ENCODE assay signal across 14 cellular contexts in the genomic region with DNA sequence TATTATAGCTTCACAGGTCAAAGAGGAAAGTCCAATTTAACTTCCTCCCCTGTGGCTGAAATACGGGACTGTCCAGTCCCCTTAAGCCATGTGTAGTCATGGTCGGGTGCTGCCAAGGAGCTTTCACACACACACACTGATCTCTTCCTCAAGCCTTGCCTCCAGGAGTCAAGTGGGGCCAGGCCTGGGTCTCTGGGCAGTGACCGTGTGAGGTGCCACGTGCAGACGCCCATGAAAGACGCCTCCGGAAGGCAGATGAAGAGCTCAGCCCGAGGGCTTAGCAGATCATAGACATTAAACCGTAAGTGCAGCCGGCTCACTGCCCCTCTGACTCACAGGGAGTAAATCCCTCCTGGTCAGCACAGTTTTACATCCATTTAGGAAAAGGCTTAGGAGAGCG. TPM values are rescaled to one million over a fixed set of nuclear protein-coding genes. Genes with fewer than 3 reads are reported as not detected.
DNase-seq lines count a peak whose midpoint lies in the region; FAIRE-seq and TF ChIP-seq lines count a peak whose summit lies in the region.
"Had no signal": no experiment of that assay in that cellular context is flagged by ENCODE, and none has a peak within 500 bp of the region (broad histone marks: within the 10 kb centered on the region; RNA-seq: fewer than 3 reads in every experiment).

No MANE protein-coding gene starts in this region.

- intact Hi-C loops in endothelial cell of umbilical vein (cut with micrococcal nuclease) (loop anchor here (1.0 kb wide), 2 partner anchors 58 to 299 kb away; no protein-coding TSS in a partner anchor), vagina (cut with DNase I) (no loop called here)

- H3K4me2 ChIP-seq in endothelial cell of umbilical vein (ENCODE audit: insufficient read depth, low read length), result no peak overlapping the region

- peak; percentile 73 for FAIRE-seq in D721Med (lab: Jason Lieb, UNC)
- FAIRE-seq in endothelial cell of umbilical vein (lab: Jason Lieb, UNC), result no peak

- POLR2A ChIA-PET in endothelial cell of umbilical vein (lab: Charles Lee), result interaction anchor here (2.2 to 2.3 kb wide), 2 partner anchors 13 to 42 kb away, joined by 8 to 10 read pairs; a partner anchor contains a TSS
- POLR2A ChIA-PET in activated CD4-positive, alpha-beta T cell treated with anti-CD3 and anti-CD28 coated beads, Interleukin-2, amount 10 ng/mL, durations not matched to agents 7 days and 5 days (lab: Charles Lee), result interaction anchor here (0.6 kb wide), 1 partner anchor 460 kb away, joined by 3 read pairs; no protein-coding TSS in a partner anchor

- TF ChIP-seq POLR2A in endothelial cell of umbilical vein (IDR thresholded peaks at IDR 0.05; ENCODE audit: low read depth, low read length), result no peak
- TF ChIP-seq POLR2A in vagina (IDR thresholded peaks at IDR 0.05), result no peak

- H3K9me3 ChIP-seq in endothelial cell of umbilical vein (replicated peaks; ENCODE audit: control insufficient read depth, insufficient read depth, low read length), result no peaks in the 10 kb centered on the region
- no peaks in the 10 kb centered on the region for H3K9me3 ChIP-seq in vagina
- H3K9me3 ChIP-seq: spleen had no signal

- peak overlapping the region; percentile 67 for H3K27ac ChIP-seq in endothelial cell of umbilical vein (ENCODE audit: insufficient read depth, low read depth, low read length)
- H3K27ac ChIP-seq in vagina, result no peak overlapping the region

- H3K27ac Mint-ChIP-seq in nephron, result peak overlapping the region; percentile 7 to 98 (median 64)
- H3K27ac Mint-ChIP-seq in activated CD4-positive, alpha-beta T cell treated with anti-CD3 and anti-CD28 coated beads, Interleukin-2, amount 10 ng/mL, durations not matched to agents 7 days and 5 days, result no peak overlapping the region

- peaks cover 49% of the 10 kb centered on the region for H3K4me1 Mint-ChIP-seq in nephron
- H3K4me1 Mint-ChIP-seq in activated CD4-positive, alpha-beta T cell treated with anti-CD3 and anti-CD28 coated beads, Interleukin-2, amount 10 ng/mL, durations not matched to agents 7 days and 5 days, result peaks cover 2% of the 10 kb centered on the region

- no TSS peak for BruUV-seq in endothelial cell of umbilical vein (replicated peaks; lab: Mats Ljungman, UMichigan)

- H3K27me3 Mint-ChIP-seq in nephron (ENCODE audit: low read depth), result no peaks in the 10 kb centered on the region
- peaks cover 3% of the 10 kb centered on the region for H3K27me3 Mint-ChIP-seq in activated CD4-positive, alpha-beta T cell treated with anti-CD3 and anti-CD28 coated beads, Interleukin-2, amount 10 ng/mL, durations not matched to agents 7 days and 5 days
- H3K27me3 Mint-ChIP-seq: naive B cell had no signal

- CTCF ChIA-PET in endothelial cell of umbilical vein (lab: Charles Lee), result interaction anchor here (1.0 to 2.9 kb wide), 31 partner anchors 9 to 629 kb away, joined by 3 to 102 read pairs (median 4); a partner anchor contains a TSS
- CTCF ChIA-PET in activated CD4-positive, alpha-beta T cell treated with anti-CD3 and anti-CD28 coated beads, Interleukin-2, amount 10 ng/mL, durations not matched to agents 7 days and 5 days (lab: Charles Lee), result no interaction called here

- no peaks in the 10 kb centered on the region for H4K20me1 ChIP-seq in endothelial cell of umbilical vein (replicated peaks; ENCODE audit: control insufficient read depth, extremely low read depth, insufficient read depth, low read length)

- H3K27me3 ChIP-seq in endothelial cell of umbilical vein (ENCODE audit: control insufficient read depth in 2 of 2, insufficient read depth in 2 of 2, low read length in 2 of 2) (no peaks in the 10 kb centered on the region), vagina (no peaks in the 10 kb centered on the region)
- H3K27me3 ChIP-seq: spleen had no signal

- H3K4me1 ChIP-seq in endothelial cell of umbilical vein (ENCODE audit: control insufficient read depth, extremely low read depth, insufficient read depth, low read length) (peaks cover 22% of the 10 kb centered on the region), vagina (peaks cover 25% of the 10 kb centered on the region)

- H3K36me3 ChIP-seq in endothelial cell of umbilical vein (ENCODE audit: control insufficient read depth in 2 of 2, extremely low read depth in 1 of 2, insufficient read depth in 2 of 2, low read length in 2 of 2) (peaks cover 0 to 3% of the 10 kb centered on the region in 2 experiments), vagina (no peaks in the 10 kb centered on the region)

- H3K4me3 ChIP-seq in endothelial cell of umbilical vein (replicated peaks in 1 of 3; ENCODE audit: insufficient read depth in 1 of 3, low read depth in 1 of 3, low read length in 3 of 3) (no peak overlapping the region), vagina (no peak overlapping the region)
- H3K4me3 ChIP-seq: spleen had no signal

- peak; percentile 49 for DNase-seq in D721Med (ENCODE audit: insufficient read length, low spot score)
- DNase-seq in NCI-H82 (lab: John Stamatoyannopoulos, UW), result peak; percentile 95
- DNase-seq in endothelial cell of umbilical vein (ENCODE audit: low read depth, low spot score), result no peak
- DNase-seq in OCI-M1 (lab: John Stamatoyannopoulos, UW), result no peak
- no peak for DNase-seq in activated CD4-positive, alpha-beta T cell treated with anti-CD3 and anti-CD28 coated beads, Interleukin-2, amount 10 ng/mL, durations not matched to agents 7 days and 5 days
- no peak for DNase-seq in vagina (ENCODE audit: extremely low spot score in 2 of 2)
- DNase-seq in GM19238 (ENCODE audit: insufficient read length, low spot score), result no peak
- DNase-seq: effector CD8-positive, alpha-beta T cell; GF-D8; GOT3; naive B cell; spleen; T-helper 2 cell had no signal

- H2AFZ ChIP-seq in endothelial cell of umbilical vein (ENCODE audit: low read depth, low read length), result no peak overlapping the region

- H3K9me3 Mint-ChIP-seq in nephron, result no peaks in the 10 kb centered on the region
- H3K9me3 Mint-ChIP-seq in activated CD4-positive, alpha-beta T cell treated with anti-CD3 and anti-CD28 coated beads, Interleukin-2, amount 10 ng/mL, durations not matched to agents 7 days and 5 days, result no peaks in the 10 kb centered on the region
- H3K9me3 Mint-ChIP-seq: naive B cell had no signal

- H3K9ac ChIP-seq in endothelial cell of umbilical vein (replicated peaks; ENCODE audit: extremely low read depth, insufficient read depth, low read length), result no peak overlapping the region

- peaks cover 3% of the 10 kb centered on the region for H3K36me3 Mint-ChIP-seq in nephron (ENCODE audit: low read depth)
- no peaks in the 10 kb centered on the region for H3K36me3 Mint-ChIP-seq in activated CD4-positive, alpha-beta T cell treated with anti-CD3 and anti-CD28 coated beads, Interleukin-2, amount 10 ng/mL, durations not matched to agents 7 days and 5 days (ENCODE audit: low read depth)

- no peak overlapping the region for H3K4me3 Mint-ChIP-seq in nephron
- H3K4me3 Mint-ChIP-seq in activated CD4-positive, alpha-beta T cell treated with anti-CD3 and anti-CD28 coated beads, Interleukin-2, amount 10 ng/mL, durations not matched to agents 7 days and 5 days, result no peak overlapping the region
- H3K4me3 Mint-ChIP-seq: naive B cell had no signal

- dilution Hi-C loops in endothelial cell of umbilical vein (cut with MboI; ENCODE audit: extremely low pct_ligation_motif_present, low sequenced_read_pairs), result no loop called here

- H3K9me1 ChIP-seq in endothelial cell of umbilical vein (replicated peaks; ENCODE audit: control insufficient read depth, extremely low read depth, insufficient read depth, low read length), result no peaks in the 10 kb centered on the region

- no peaks in the 10 kb centered on the region for H3K79me2 ChIP-seq in endothelial cell of umbilical vein (ENCODE audit: control insufficient read depth, insufficient read depth, low read length)

- no peak for TF ChIP-seq CTCF in D721Med (IDR thresholded peaks at IDR 0.05; ENCODE audit: insufficient read depth, missing control alignments)
- TF ChIP-seq CTCF in endothelial cell of umbilical vein (IDR thresholded peaks at IDR 0.05; ENCODE audit: extremely low read depth in 1 of 2, insufficient read depth in 1 of 2, low read depth in 1 of 2, low read length in 2 of 2), result no peak
- TF ChIP-seq CTCF in nephron (IDR thresholded peaks at IDR 0.05; ENCODE audit: unreplicated experiment in 3 of 3), result no peak
- no peak for TF ChIP-seq CTCF in vagina (IDR thresholded peaks at IDR 0.05)

TF ChIP-seq in endothelial cell of umbilical vein, 7 proteins besides CTCF, POLR2A, EP300 and RAD21 (continues in another document):
- TF ChIP-seq POLR2AphosphoS5 (IDR thresholded peaks at IDR 0.05; ENCODE audit: insufficient read depth, low read depth, low read length) (no peak), EZH2 (IDR thresholded peaks at IDR 0.05; ENCODE audit: borderline replicate concordance, low read depth, low read length, severe bottlenecking) (no peak), MYC (IDR thresholded peaks at IDR 0.05; ENCODE audit: low read depth, low read length) (no peak), JUN (IDR thresholded peaks at IDR 0.05; ENCODE audit: borderline replicate concordance, insufficient read depth, insufficient read length, low read depth) (no peak)

RNA-seq across cellular contexts. Expression of a gene that starts 4.2 kb away (rescaled TPM):
- total RNA-seq in endothelial cell of umbilical vein, result 2.5 and 3.6 TPM in 2 replicates
- 1.4 TPM in 2 replicates for polyA plus RNA-seq in endothelial cell of umbilical vein
- 0.22 and 0.32 TPM in 2 replicates for polyA plus RNA-seq in endothelial cell of umbilical vein (2011; cell fraction: cytosol; rRNA removed)
- 13.3 and 16.4 TPM in 2 replicates for polyA plus RNA-seq in endothelial cell of umbilical vein (2011; cell fraction: nucleus; rRNA removed)
- 0.44 TPM in 2 replicates for polyA plus RNA-seq in endothelial cell of umbilical vein (2012)
- polyA minus RNA-seq in endothelial cell of umbilical vein, result 1.8 and 5.5 TPM in 2 replicates
- not detected for polyA minus RNA-seq in endothelial cell of umbilical vein (2011; cell fraction: cytosol; rRNA and poly(A)+ RNA removed)
- polyA minus RNA-seq in endothelial cell of umbilical vein (2011; cell fraction: nucleus; rRNA and poly(A)+ RNA removed), result 2.6 and 4.1 TPM in 2 replicates
- under 1 TPM; 0.30 to 0.77 TPM for total RNA-seq in activated CD4-positive, alpha-beta T cell treated with anti-CD3 and anti-CD28 coated beads, Interleukin-2, amount 10 ng/mL, durations not matched to agents 7 days and 5 days
- total RNA-seq in vagina, result 1.5 TPM

RNA-seq across cellular contexts. Expression of a gene that starts 41.6 kb away (rescaled TPM):
- total RNA-seq in endothelial cell of umbilical vein (84.9 and 96.6 TPM in 2 replicates), vagina (23.8 TPM)
- polyA plus RNA-seq in endothelial cell of umbilical vein, result 36.3 and 44.4 TPM in 2 replicates
- polyA plus RNA-seq in endothelial cell of umbilical vein (2011; cell fraction: cytosol; rRNA removed), result 40.5 and 45.2 TPM in 2 replicates
- 38.4 and 45.2 TPM in 2 replicates for polyA plus RNA-seq in endothelial cell of umbilical vein (2011; cell fraction: nucleus; rRNA removed)
- 31.7 and 47.9 TPM in 2 replicates for polyA plus RNA-seq in endothelial cell of umbilical vein (2012)
- polyA minus RNA-seq in endothelial cell of umbilical vein, result 47.2 and 53.7 TPM in 2 replicates
- polyA minus RNA-seq in endothelial cell of umbilical vein (2011; cell fraction: cytosol; rRNA and poly(A)+ RNA removed), result 13.6 TPM
- 40.8 and 51.1 TPM in 2 replicates for polyA minus RNA-seq in endothelial cell of umbilical vein (2011; cell fraction: nucleus; rRNA and poly(A)+ RNA removed)
- total RNA-seq in activated CD4-positive, alpha-beta T cell treated with anti-CD3 and anti-CD28 coated beads, Interleukin-2, amount 10 ng/mL, durations not matched to agents 7 days and 5 days, result 10 to 100 TPM; 25.9 to 30.9 TPM

Comparison
In these comparisons a context has a peak if more than half of its experiments do, and no peak if none do; other contexts are left out.
1. DNase-seq: peak in D721Med (single experiment) and NCI-H82 (single experiment); none in endothelial cell of umbilical vein (single experiment), OCI-M1 (single experiment), activated CD4-positive, alpha-beta T cell treated with anti-CD3 and anti-CD28 coated beads, Interleukin-2, amount 10 ng/mL, durations not matched to agents 7 days and 5 days (single experiment), vagina (0 of 2) and GM19238 (single experiment).